Comparison of ENCODE assay signal across 1 cellular context in genomic region chr11:112024778-112025678, GRCh38.
A peak's percentile ranks its signal among the peaks of the same experiment; 100 is the strongest.
TF ChIP-seq lines count a peak whose summit lies in the region.

TSS of gene DLAT (plus strand) at chr11:112025408. CDS start at chr11:112025473, 65 bp downstream.

TF ChIP-seq in K562, 482 proteins besides CTCF, POLR2A, EP300 and RAD21 (continued from another document and continues in another):
- TF ChIP-seq, protein P1, sequence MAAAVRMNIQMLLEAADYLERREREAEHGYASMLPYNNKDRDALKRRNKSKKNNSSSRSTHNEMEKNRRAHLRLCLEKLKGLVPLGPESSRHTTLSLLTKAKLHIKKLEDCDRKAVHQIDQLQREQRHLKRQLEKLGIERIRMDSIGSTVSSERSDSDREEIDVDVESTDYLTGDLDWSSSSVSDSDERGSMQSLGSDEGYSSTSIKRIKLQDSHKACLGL (CRISPR knock-in tag; IDR thresholded peaks at IDR 0.05; ENCODE audit: borderline replicate concordance, poor library complexity, severe bottlenecking), result no peak
- TF ChIP-seq GABPB1 (CRISPR knock-in tag; IDR thresholded peaks at IDR 0.05), result peak; percentile 76
- no peak for TF ChIP-seq LEF1 (IDR thresholded peaks at IDR 0.05)
- no peak for TF ChIP-seq MEIS2 (IDR thresholded peaks at IDR 0.05; ENCODE audit: partially characterized antibody)
- peak; percentile 43; the same call in 1 of the 2 replicates for TF ChIP-seq ARID1B (IDR thresholded peaks at IDR 0.05)
- no peak for TF ChIP-seq NFE2L1 (tag; IDR thresholded peaks at IDR 0.05; ENCODE audit: borderline replicate concordance, low read depth)
- TF ChIP-seq CCAR2 (IDR thresholded peaks at IDR 0.05; ENCODE audit: low read depth, low read length), result no peak
- TF ChIP-seq ELK1 (CRISPR knock-in tag; IDR thresholded peaks at IDR 0.05), result no peak
- TF ChIP-seq, protein P2, sequence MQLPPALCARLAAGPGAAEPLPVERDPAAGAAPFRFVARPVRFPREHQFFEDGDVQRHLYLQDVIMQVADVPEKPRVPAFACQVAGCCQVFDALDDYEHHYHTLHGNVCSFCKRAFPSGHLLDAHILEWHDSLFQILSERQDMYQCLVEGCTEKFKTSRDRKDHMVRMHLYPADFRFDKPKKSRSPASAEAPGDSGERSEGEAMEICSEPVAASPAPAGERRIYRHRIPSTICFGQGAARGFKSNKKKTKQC (CRISPR knock-in tag; IDR thresholded peaks at IDR 0.05), result no peak; the same call in none of the 2 replicates
- TF ChIP-seq ETV1 (tag; conservative IDR thresholded peaks at IDR 0.05; ENCODE audit: low read depth), result no peak
- TF ChIP-seq, protein P3, sequence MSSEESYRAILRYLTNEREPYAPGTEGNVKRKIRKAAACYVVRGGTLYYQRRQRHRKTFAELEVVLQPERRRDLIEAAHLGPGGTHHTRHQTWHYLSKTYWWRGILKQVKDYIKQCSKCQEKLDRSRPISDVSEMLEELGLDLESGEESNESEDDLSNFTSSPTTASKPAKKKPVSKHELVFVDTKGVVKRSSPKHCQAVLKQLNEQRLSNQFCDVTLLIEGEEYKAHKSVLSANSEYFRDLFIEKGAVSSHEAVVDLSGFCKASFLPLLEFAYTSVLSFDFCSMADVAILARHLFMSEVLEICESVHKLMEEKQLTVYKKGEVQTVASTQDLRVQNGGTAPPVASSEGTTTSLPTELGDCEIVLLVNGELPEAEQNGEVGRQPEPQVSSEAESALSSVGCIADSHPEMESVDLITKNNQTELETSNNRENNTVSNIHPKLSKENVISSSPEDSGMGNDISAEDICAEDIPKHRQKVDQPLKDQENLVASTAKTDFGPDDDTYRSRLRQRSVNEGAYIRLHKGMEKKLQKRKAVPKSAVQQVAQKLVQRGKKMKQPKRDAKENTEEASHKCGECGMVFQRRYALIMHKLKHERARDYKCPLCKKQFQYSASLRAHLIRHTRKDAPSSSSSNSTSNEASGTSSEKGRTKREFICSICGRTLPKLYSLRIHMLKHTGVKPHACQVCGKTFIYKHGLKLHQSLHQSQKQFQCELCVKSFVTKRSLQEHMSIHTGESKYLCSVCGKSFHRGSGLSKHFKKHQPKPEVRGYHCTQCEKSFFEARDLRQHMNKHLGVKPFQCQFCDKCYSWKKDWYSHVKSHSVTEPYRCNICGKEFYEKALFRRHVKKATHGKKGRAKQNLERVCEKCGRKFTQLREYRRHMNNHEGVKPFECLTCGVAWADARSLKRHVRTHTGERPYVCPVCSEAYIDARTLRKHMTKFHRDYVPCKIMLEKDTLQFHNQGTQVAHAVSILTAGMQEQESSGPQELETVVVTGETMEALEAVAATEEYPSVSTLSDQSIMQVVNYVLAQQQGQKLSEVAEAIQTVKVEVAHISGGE (CRISPR knock-in tag; IDR thresholded peaks at IDR 0.05), result peak in 1 of 3 experiments; percentile 89; a peak in 2 of 6 replicates
- no peak for TF ChIP-seq ZBTB43 (CRISPR knock-in tag; IDR thresholded peaks at IDR 0.05)
- no peak for TF ChIP-seq ZNF408 (CRISPR knock-in tag; IDR thresholded peaks at IDR 0.05; ENCODE audit: low read depth)
- 0 out of 2 replicates have a peak, but pooled peaks have one; percentile 14 for TF ChIP-seq FOSL1 (tag; conservative IDR thresholded peaks at IDR 0.05)
- no peak for TF ChIP-seq BRCA1 (IDR thresholded peaks at IDR 0.05)
- TF ChIP-seq BRCA1 (CRISPR knock-in tag; IDR thresholded peaks at IDR 0.05), result no peak
- no peak; a peak in 1 of 4 replicates for TF ChIP-seq CSDE1 (IDR thresholded peaks at IDR 0.05)
- peak; percentile 88 for TF ChIP-seq OTX1 (CRISPR knock-in tag; IDR thresholded peaks at IDR 0.05)
- TF ChIP-seq, protein P4, sequence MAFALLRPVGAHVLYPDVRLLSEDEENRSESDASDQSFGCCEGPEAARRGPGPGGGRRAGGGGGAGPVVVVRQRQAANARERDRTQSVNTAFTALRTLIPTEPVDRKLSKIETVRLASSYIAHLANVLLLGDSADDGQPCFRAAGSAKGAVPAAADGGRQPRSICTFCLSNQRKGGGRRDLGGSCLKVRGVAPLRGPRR (CRISPR knock-in tag; IDR thresholded peaks at IDR 0.05), result peak; percentile 43; the same call in 1 of the 2 replicates
- peak; percentile 56; the same call in 1 of the 2 replicates for TF ChIP-seq ZNF589 (CRISPR knock-in tag; IDR thresholded peaks at IDR 0.05; ENCODE audit: low read depth)
- peak; percentile 78 to 90; a peak in 3 of 4 replicates for TF ChIP-seq FOXK2 (conservative IDR thresholded peaks at IDR 0.05 in 1 of 2, IDR thresholded peaks at IDR 0.05 in 1 of 2; ENCODE audit: low read depth in 2 of 2)
- peak; percentile 35 for TF ChIP-seq PRDM10 (IDR thresholded peaks at IDR 0.05; ENCODE audit: partially characterized antibody)
- TF ChIP-seq, protein P5, sequence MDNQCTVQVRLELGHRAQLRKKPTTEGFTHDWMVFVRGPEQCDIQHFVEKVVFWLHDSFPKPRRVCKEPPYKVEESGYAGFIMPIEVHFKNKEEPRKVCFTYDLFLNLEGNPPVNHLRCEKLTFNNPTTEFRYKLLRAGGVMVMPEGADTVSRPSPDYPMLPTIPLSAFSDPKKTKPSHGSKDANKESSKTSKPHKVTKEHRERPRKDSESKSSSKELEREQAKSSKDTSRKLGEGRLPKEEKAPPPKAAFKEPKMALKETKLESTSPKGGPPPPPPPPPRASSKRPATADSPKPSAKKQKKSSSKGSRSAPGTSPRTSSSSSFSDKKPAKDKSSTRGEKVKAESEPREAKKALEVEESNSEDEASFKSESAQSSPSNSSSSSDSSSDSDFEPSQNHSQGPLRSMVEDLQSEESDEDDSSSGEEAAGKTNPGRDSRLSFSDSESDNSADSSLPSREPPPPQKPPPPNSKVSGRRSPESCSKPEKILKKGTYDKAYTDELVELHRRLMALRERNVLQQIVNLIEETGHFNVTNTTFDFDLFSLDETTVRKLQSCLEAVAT (IDR thresholded peaks at IDR 0.05), result peak; percentile 52 to 73; a peak in 2 of 4 replicates
- peak; percentile 86 for TF ChIP-seq GTF2E2 (tag; IDR thresholded peaks at IDR 0.05)
- TF ChIP-seq POLR3A (IDR thresholded peaks at IDR 0.05; ENCODE audit: borderline replicate concordance, extremely low read depth, insufficient read depth, insufficient read length), result no peak
- no peak for TF ChIP-seq MITF (IDR thresholded peaks at IDR 0.05)
- TF ChIP-seq, protein P6, sequence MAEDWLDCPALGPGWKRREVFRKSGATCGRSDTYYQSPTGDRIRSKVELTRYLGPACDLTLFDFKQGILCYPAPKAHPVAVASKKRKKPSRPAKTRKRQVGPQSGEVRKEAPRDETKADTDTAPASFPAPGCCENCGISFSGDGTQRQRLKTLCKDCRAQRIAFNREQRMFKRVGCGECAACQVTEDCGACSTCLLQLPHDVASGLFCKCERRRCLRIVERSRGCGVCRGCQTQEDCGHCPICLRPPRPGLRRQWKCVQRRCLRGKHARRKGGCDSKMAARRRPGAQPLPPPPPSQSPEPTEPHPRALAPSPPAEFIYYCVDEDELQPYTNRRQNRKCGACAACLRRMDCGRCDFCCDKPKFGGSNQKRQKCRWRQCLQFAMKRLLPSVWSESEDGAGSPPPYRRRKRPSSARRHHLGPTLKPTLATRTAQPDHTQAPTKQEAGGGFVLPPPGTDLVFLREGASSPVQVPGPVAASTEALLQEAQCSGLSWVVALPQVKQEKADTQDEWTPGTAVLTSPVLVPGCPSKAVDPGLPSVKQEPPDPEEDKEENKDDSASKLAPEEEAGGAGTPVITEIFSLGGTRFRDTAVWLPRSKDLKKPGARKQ (CRISPR knock-in tag; IDR thresholded peaks at IDR 0.05), result no peak
- TF ChIP-seq CTBP1 (IDR thresholded peaks at IDR 0.05; ENCODE audit: borderline replicate concordance), result peak; percentile 88
- TF ChIP-seq KAT2B (IDR thresholded peaks at IDR 0.05; ENCODE audit: low read depth, low read length), result no peak
- TF ChIP-seq FOXA1 (IDR thresholded peaks at IDR 0.05; ENCODE audit: borderline replicate concordance), result no peak
- TF ChIP-seq RFX7 (CRISPR knock-in tag; IDR thresholded peaks at IDR 0.05), result no peak
- no peak for TF ChIP-seq HSF4 (CRISPR knock-in tag; IDR thresholded peaks at IDR 0.05; ENCODE audit: borderline replicate concordance)
- TF ChIP-seq JUND (IDR thresholded peaks at IDR 0.05; ENCODE audit: borderline replicate concordance, low read depth, low read length), result peak; percentile 49; the same call in 1 of the 2 replicates
- no peak; the same call in 2 of the 3 replicates for TF ChIP-seq JUND (tag; IDR thresholded peaks at IDR 0.05; ENCODE audit: borderline replicate concordance, low read depth, low read length)
- TF ChIP-seq PHF20 (IDR thresholded peaks at IDR 0.05; ENCODE audit: partially characterized antibody), result peak; percentile 90
- 0 out of 2 replicates have a peak, but pooled peaks have one; percentile 41 for TF ChIP-seq ZNF583 (CRISPR knock-in tag; IDR thresholded peaks at IDR 0.05)
- no peak for TF ChIP-seq SETDB1 (IDR thresholded peaks at IDR 0.05; ENCODE audit: low read length)
- TF ChIP-seq MED1 (CRISPR knock-in tag; IDR thresholded peaks at IDR 0.05; ENCODE audit: borderline replicate concordance), result no peak
- TF ChIP-seq ZNF24 (IDR thresholded peaks at IDR 0.05), result no peak
- TF ChIP-seq WHSC1 (IDR thresholded peaks at IDR 0.05; ENCODE audit: low read length), result no peak
- no peak for TF ChIP-seq ZFP91 (CRISPR knock-in tag; IDR thresholded peaks at IDR 0.05)
- TF ChIP-seq SIN3B (IDR thresholded peaks at IDR 0.05; ENCODE audit: low read depth), result peak; percentile 40; the same call in 1 of the 2 replicates
- TF ChIP-seq, protein P7, sequence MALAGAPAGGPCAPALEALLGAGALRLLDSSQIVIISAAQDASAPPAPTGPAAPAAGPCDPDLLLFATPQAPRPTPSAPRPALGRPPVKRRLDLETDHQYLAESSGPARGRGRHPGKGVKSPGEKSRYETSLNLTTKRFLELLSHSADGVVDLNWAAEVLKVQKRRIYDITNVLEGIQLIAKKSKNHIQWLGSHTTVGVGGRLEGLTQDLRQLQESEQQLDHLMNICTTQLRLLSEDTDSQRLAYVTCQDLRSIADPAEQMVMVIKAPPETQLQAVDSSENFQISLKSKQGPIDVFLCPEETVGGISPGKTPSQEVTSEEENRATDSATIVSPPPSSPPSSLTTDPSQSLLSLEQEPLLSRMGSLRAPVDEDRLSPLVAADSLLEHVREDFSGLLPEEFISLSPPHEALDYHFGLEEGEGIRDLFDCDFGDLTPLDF (CRISPR knock-in tag; IDR thresholded peaks at IDR 0.05), result no peak; the same call in 1 of the 2 replicates
- TF ChIP-seq SRSF7 (optimal IDR thresholded peaks at IDR 0.05; ENCODE audit: low read depth, low read length), result no peak
- no peak for TF ChIP-seq PCBP2 (IDR thresholded peaks at IDR 0.05; ENCODE audit: low read depth, low read length, poor library complexity, severe bottlenecking)
